ENCODE assay signal across 25 cellular contexts in genomic region chr5:41435276-41435675, GRCh38.
"Had no signal": no experiment of that assay in that cellular context is flagged by ENCODE, and none has a peak within 500 bp of the region (broad histone marks: within the 10 kb centered on the region; RNA-seq: fewer than 3 reads in every experiment).

No MANE protein-coding gene starts in this region.

- ATAC-seq: effector memory CD8-positive, alpha-beta T cell; naive thymus-derived CD4-positive, alpha-beta T cell had no signal

- H3K36me3 ChIP-seq: esophagus squamous epithelium, neural progenitor cell, sigmoid colon, spleen, suprapubic skin, transverse colon, vagina had no signal

- H3K27ac ChIP-seq: esophagus squamous epithelium, neural progenitor cell, parathyroid adenoma, sigmoid colon, spleen, suprapubic skin, transverse colon, vagina had no signal

- DNase-seq: cortex of kidney; effector memory CD8-positive, alpha-beta T cell; erythroblast; esophagus squamous epithelium; foreskin melanocyte; glutamatergic neuron; hypothalamus; immature natural killer cell; islet precursor cell; kidney glomerular epithelial cell; mesenchymal stem cell; naive thymus-derived CD4-positive, alpha-beta T cell; sigmoid colon; spleen; stimulated activated CD4-positive, alpha-beta T cell treated with anti-CD3 and anti-CD28 coated beads, Interleukin-4, amount 100 ng/mL, for 4 hours; stimulated activated naive B cell treated with anti-CD40 and anti-IgM and Interleukin-4, amounts not matched to agents 10 μg/mL and 1 μg/mL and 100 μg/mL, for 72 hours; transverse colon had no signal

- H3K9me3 ChIP-seq: esophagus squamous epithelium, sigmoid colon, spleen, suprapubic skin, transverse colon, vagina had no signal

- H3K27me3 ChIP-seq: esophagus squamous epithelium, neural progenitor cell, sigmoid colon, spleen, suprapubic skin, transverse colon, vagina had no signal

- H3K4me3 ChIP-seq: esophagus squamous epithelium, neural progenitor cell, sigmoid colon, spleen, suprapubic skin, transverse colon, vagina had no signal

- H3K27ac Mint-ChIP-seq: effector memory CD8-positive, alpha-beta T cell; immature natural killer cell; mesothelial cell of epicardium; naive thymus-derived CD4-positive, alpha-beta T cell; nephron; neural progenitor cell; progenitor cell of endocrine pancreas; stimulated activated naive B cell treated with anti-CD40 and anti-IgM and Interleukin-4, amounts not matched to agents 10 μg/mL and 1 μg/mL and 100 μg/mL, for 72 hours; stimulated activated naive CD8-positive, alpha-beta T cell treated with anti-CD3 and anti-CD28 coated beads, Interleukin-15, Interleukin-2, amounts not matched to agents 100 ng/mL and 50 ng/mL, for 24 hours had no signal

- H3K4me1 Mint-ChIP-seq: immature natural killer cell; mesothelial cell of epicardium; naive thymus-derived CD4-positive, alpha-beta T cell; nephron; neural progenitor cell; stimulated activated naive B cell treated with anti-CD40 and anti-IgM and Interleukin-4, amounts not matched to agents 10 μg/mL and 1 μg/mL and 100 μg/mL, for 72 hours had no signal

- H3K27me3 Mint-ChIP-seq: effector memory CD8-positive, alpha-beta T cell; progenitor cell of endocrine pancreas; stimulated activated naive B cell treated with anti-CD40 and anti-IgM and Interleukin-4, amounts not matched to agents 10 μg/mL and 1 μg/mL and 100 μg/mL, for 72 hours; stimulated activated naive CD8-positive, alpha-beta T cell treated with anti-CD3 and anti-CD28 coated beads, Interleukin-15, Interleukin-2, amounts not matched to agents 100 ng/mL and 50 ng/mL, for 24 hours had no signal

- H3K36me3 Mint-ChIP-seq: immature natural killer cell; mesothelial cell of epicardium; naive thymus-derived CD4-positive, alpha-beta T cell; neural progenitor cell; stimulated activated naive B cell treated with anti-CD40 and anti-IgM and Interleukin-4, amounts not matched to agents 10 μg/mL and 1 μg/mL and 100 μg/mL, for 72 hours had no signal

- H3K4me1 ChIP-seq: esophagus squamous epithelium, parathyroid adenoma, sigmoid colon, spleen, suprapubic skin, transverse colon, vagina had no signal

- H3K9me3 Mint-ChIP-seq: mesothelial cell of epicardium; nephron; neural progenitor cell; stimulated activated naive CD8-positive, alpha-beta T cell treated with anti-CD3 and anti-CD28 coated beads, Interleukin-15, Interleukin-2, amounts not matched to agents 100 ng/mL and 50 ng/mL, for 24 hours had no signal

- H3K4me3 Mint-ChIP-seq: effector memory CD8-positive, alpha-beta T cell; immature natural killer cell; mesothelial cell of epicardium; naive thymus-derived CD4-positive, alpha-beta T cell; nephron; neural progenitor cell; stimulated activated naive B cell treated with anti-CD40 and anti-IgM and Interleukin-4, amounts not matched to agents 10 μg/mL and 1 μg/mL and 100 μg/mL, for 72 hours; stimulated activated naive CD8-positive, alpha-beta T cell treated with anti-CD3 and anti-CD28 coated beads, Interleukin-15, Interleukin-2, amounts not matched to agents 100 ng/mL and 50 ng/mL, for 24 hours had no signal
